8 cellular contexts compared by ENCODE assay signal in genomic region chr22:38681784-38682335, GRCh38. TPM values are rescaled to one million over a fixed set of nuclear protein-coding genes. Genes with fewer than 3 reads are reported as not detected.
A peak's percentile ranks its signal among the peaks of the same experiment; 100 is the strongest.
DNase-seq lines count a peak whose midpoint lies in the region; ATAC-seq and TF ChIP-seq lines count a peak whose summit lies in the region.

TSS of gene TOMM22 (plus strand) at chr22:38681957. CDS start at chr22:38681979, 22 bp downstream.

- no peaks in the 10 kb centered on the region for H3K9me3 ChIP-seq in adrenal gland (replicated peaks in 1 of 3)
- no peaks in the 10 kb centered on the region for H3K9me3 ChIP-seq in prostate gland

- TF ChIP-seq POLR2A in adrenal gland (IDR thresholded peaks at IDR 0.05) (peak in 1 of 2 donors; percentile 51), prostate gland (IDR thresholded peaks at IDR 0.05) (peak; percentile 54)

- intact Hi-C loops in adrenal gland (cut with DNase I) = no loop called here
- intact Hi-C loops in left cardiac atrium (cut with DNase I) = no loop called here
- intact Hi-C loops in prostate gland (cut with DNase I) = loop anchor here (5.0 kb wide), 1 partner anchor 50 kb away; no protein-coding TSS in a partner anchor

- H3K27ac ChIP-seq in adrenal gland (peak within 1 kb of the TSS in 4 of 5 donors; percentile 43 to 76 (median 72)), prostate gland (peak within 1 kb of the TSS; percentile 56 to 60), urinary bladder (ENCODE audit: low read depth) (peak within 1 kb of the TSS; percentile 52)

- peak; percentile 54 for DNase-seq in NCI-H1417 treated with DMSO at 0.1 percent for 48 hours (lab: John Stamatoyannopoulos, UW)
- DNase-seq in T-helper 1 cell = peak; percentile 70 to 85 (median 77)
- DNase-seq in adrenal gland = peak; percentile 85 to 91 (median 88)
- DNase-seq in left cardiac atrium = peak; percentile 92
- peak; percentile 89 for DNase-seq in prostate gland (ENCODE audit: low spot score)

- ATAC-seq in HG02759 (IDR thresholded peaks at IDR 0.05; ENCODE audit: unreplicated experiment) = peak; percentile 98
- ATAC-seq in left cardiac atrium = peak; percentile 99 to 100

- TF ChIP-seq CTCF in GM12874 (IDR thresholded peaks at IDR 0.05; ENCODE audit: insufficient read depth, low read depth, low read length) (peak; percentile 81), adrenal gland (IDR thresholded peaks at IDR 0.05) (peak in 4 of 6 experiments; percentile 11 to 51 (median 27)), prostate gland (IDR thresholded peaks at IDR 0.05) (peak; percentile 26 to 82 (median 78))

- no peaks in the 10 kb centered on the region for H3K27me3 ChIP-seq in adrenal gland
- H3K27me3 ChIP-seq in prostate gland (replicated peaks; ENCODE audit: insufficient read depth) = no peaks in the 10 kb centered on the region

- peak within 1 kb of the TSS; percentile 69 to 100 (median 86) for H3K4me3 ChIP-seq in adrenal gland
- H3K4me3 ChIP-seq in prostate gland = peak within 1 kb of the TSS; percentile 67 to 70
- peak within 1 kb of the TSS; percentile 89 for H3K4me3 ChIP-seq in urinary bladder (ENCODE audit: low read depth, low read length)

- H3K4me1 ChIP-seq in adrenal gland (replicated peaks in 1 of 2) (peaks cover 5% of the 10 kb centered on the region in 2 donors), prostate gland (replicated peaks) (peaks cover 5% of the 10 kb centered on the region), urinary bladder (ENCODE audit: insufficient read depth) (peaks cover 1% of the 10 kb centered on the region)

- H3K36me3 ChIP-seq in adrenal gland (replicated peaks in 1 of 2) (peaks cover 0 to 32% of the 10 kb centered on the region in 2 donors), prostate gland (no peaks in the 10 kb centered on the region), urinary bladder (ENCODE audit: insufficient read depth) (no peaks in the 10 kb centered on the region)

- 0 to 1% (median 0%) methylated on average over 2 to 56 of the region's 56 CpGs for WGBS in adrenal gland, 4 donors
- 0% methylated on average over 56 of the region's 56 CpGs for WGBS in prostate gland
- under 1% methylated on average over 56 of the region's 56 CpGs for WGBS in urinary bladder

RNA-seq across cellular contexts. Expression of gene TOMM22, which starts in this region (rescaled TPM):
- total RNA-seq in adrenal gland (10 to 100 TPM; 20.8 to 82.2 (median 55.3) TPM), left cardiac atrium (10 to 100 TPM; 56.0 to 67.2 TPM), prostate gland (10 to 100 TPM; 44.5 to 50.8 TPM), urinary bladder (34.4 TPM)
- polyA plus RNA-seq in adrenal gland (10 to 100 TPM; 16.9 to 86.3 (median 18.3) TPM), urinary bladder (35.8 TPM)

Comparison
In these comparisons a context has a peak if more than half of its experiments do, and no peak if none do; other contexts are left out.
1. Peak in every context shown above with its lines: DNase-seq, ATAC-seq, H3K4me3 ChIP-seq and H3K27ac ChIP-seq.
2. CTCF ChIP-seq: peak in every context shown above with its lines; median percentile 81 in GM12874; 78 in prostate gland; 27 in adrenal gland.